In genomic region chr1:109901508-109902145, GRCh38 we compare ENCODE assay signal across 1 cellular context.
TF ChIP-seq lines count a peak whose summit lies in the region.

No MANE protein-coding gene starts in this region.

TF ChIP-seq in K562, 482 proteins besides CTCF, POLR2A, EP300 and RAD21 (continued from another document and continues in another):
- TF ChIP-seq THRA (IDR thresholded peaks at IDR 0.05), result no peak
- TF ChIP-seq ZC3H11A (IDR thresholded peaks at IDR 0.05; ENCODE audit: low read depth, low read length), result no peak
- peak; percentile 65; the same call in 1 of the 2 replicates for TF ChIP-seq ADNP (tag; IDR thresholded peaks at IDR 0.05)
- no peak for TF ChIP-seq GTF3C2 (IDR thresholded peaks at IDR 0.05; ENCODE audit: borderline replicate concordance, extremely low read depth, insufficient read length)
- TF ChIP-seq ZNF444 (CRISPR knock-in tag; IDR thresholded peaks at IDR 0.05), result no peak
- TF ChIP-seq XRCC4 (IDR thresholded peaks at IDR 0.05; ENCODE audit: extremely low read depth, insufficient read depth, insufficient read length), result no peak
- TF ChIP-seq ZBED1 (IDR thresholded peaks at IDR 0.05), result no peak
- no peak for TF ChIP-seq PCBP2 (IDR thresholded peaks at IDR 0.05; ENCODE audit: low read depth, low read length, poor library complexity, severe bottlenecking)
- TF ChIP-seq SP2 (IDR thresholded peaks at IDR 0.05; ENCODE audit: extremely low read depth, low read depth, low read length, poor library complexity, severe bottlenecking), result no peak
- TF ChIP-seq ZNF644 (tag; IDR thresholded peaks at IDR 0.05; ENCODE audit: low read depth), result peak; percentile 49
- no peak for TF ChIP-seq ZNF551 (CRISPR knock-in tag; IDR thresholded peaks at IDR 0.05)
- peak; percentile 20; the same call in 1 of the 2 replicates for TF ChIP-seq E2F3 (CRISPR knock-in tag; IDR thresholded peaks at IDR 0.05)
- no peak for TF ChIP-seq SRSF7 (optimal IDR thresholded peaks at IDR 0.05; ENCODE audit: low read depth, low read length)
- TF ChIP-seq CGGBP1 (CRISPR knock-in tag; IDR thresholded peaks at IDR 0.05), result no peak
- TF ChIP-seq HNRNPLL (IDR thresholded peaks at IDR 0.05; ENCODE audit: low read depth, low read length, poor library complexity, severe bottlenecking), result no peak
- no peak for TF ChIP-seq ZNF518B (CRISPR knock-in tag; IDR thresholded peaks at IDR 0.05)
- TF ChIP-seq MAX (CRISPR knock-in tag; IDR thresholded peaks at IDR 0.05), result 0 out of 2 replicates have a peak, but pooled peaks have one; percentile 17
- no peak for TF ChIP-seq NR4A1 (CRISPR knock-in tag; IDR thresholded peaks at IDR 0.05)
- TF ChIP-seq NR4A1 (tag; IDR thresholded peaks at IDR 0.05), result peak; percentile 89; the same call in 1 of the 2 replicates
- TF ChIP-seq CBX5 (IDR thresholded peaks at IDR 0.05; ENCODE audit: borderline replicate concordance, low read depth), result no peak
- no peak for TF ChIP-seq U2AF2 (optimal IDR thresholded peaks at IDR 0.05; ENCODE audit: low read depth, low read length)
- no peak for TF ChIP-seq WHSC1 (IDR thresholded peaks at IDR 0.05; ENCODE audit: low read length)
- TF ChIP-seq PHTF2 (CRISPR knock-in tag; IDR thresholded peaks at IDR 0.05), result 0 out of 2 replicates have a peak, but pooled peaks have one; percentile 5
- TF ChIP-seq ZNF316 (IDR thresholded peaks at IDR 0.05), result no peak
- TF ChIP-seq ZBTB49 (CRISPR knock-in tag; IDR thresholded peaks at IDR 0.05; ENCODE audit: borderline replicate concordance), result no peak
- peak; percentile 37; the same call in 1 of the 2 replicates for TF ChIP-seq BCOR (IDR thresholded peaks at IDR 0.05)
- no peak for TF ChIP-seq ZNF507 (tag; conservative IDR thresholded peaks at IDR 0.05)
- no peak for TF ChIP-seq ZNF184 (CRISPR knock-in tag; IDR thresholded peaks at IDR 0.05)
- 0 out of 2 replicates have a peak, but pooled peaks have one; percentile 14 for TF ChIP-seq HOMEZ (CRISPR knock-in tag; IDR thresholded peaks at IDR 0.05)
- TF ChIP-seq RFX7 (CRISPR knock-in tag; IDR thresholded peaks at IDR 0.05), result no peak
- TF ChIP-seq ELK1 (CRISPR knock-in tag; IDR thresholded peaks at IDR 0.05), result no peak
- TF ChIP-seq MNT (conservative IDR thresholded peaks at IDR 0.05), result peak in 1 of 2 experiments; percentile 59; a peak in 3 of 4 replicates
- TF ChIP-seq FOXP1 (CRISPR knock-in tag; IDR thresholded peaks at IDR 0.05), result no peak
- peak; percentile 89 for TF ChIP-seq FOXJ2 (tag; IDR thresholded peaks at IDR 0.05)
- TF ChIP-seq ZFP36 (IDR thresholded peaks at IDR 0.05; ENCODE audit: low read depth, low read length, partially characterized antibody), result no peak
- TF ChIP-seq ZC3H8 (IDR thresholded peaks at IDR 0.05), result no peak
- peak; percentile 77 for TF ChIP-seq L3MBTL2 (IDR thresholded peaks at IDR 0.05)
- no peak for TF ChIP-seq BMI1 (IDR thresholded peaks at IDR 0.05; ENCODE audit: low read length)
- TF ChIP-seq ZBTB17 (CRISPR knock-in tag; IDR thresholded peaks at IDR 0.05), result 0 out of 2 replicates have a peak, but pooled peaks have one; percentile 24
- TF ChIP-seq TOE1 (IDR thresholded peaks at IDR 0.05; ENCODE audit: borderline replicate concordance), result peak; percentile 94
- no peak for TF ChIP-seq TOE1 (CRISPR knock-in tag; IDR thresholded peaks at IDR 0.05; ENCODE audit: borderline replicate concordance, low read depth)
- peak; percentile 97 for TF ChIP-seq JUN (IDR thresholded peaks at IDR 0.05; ENCODE audit: borderline replicate concordance, low read depth, low read length)
- no peak for TF ChIP-seq JUN (CRISPR knock-in tag; IDR thresholded peaks at IDR 0.05; ENCODE audit: borderline replicate concordance)
- no peak for TF ChIP-seq XRCC5 (IDR thresholded peaks at IDR 0.05; ENCODE audit: low read depth, low read length)
- TF ChIP-seq ZNF347 (CRISPR knock-in tag; IDR thresholded peaks at IDR 0.05; ENCODE audit: low read depth), result no peak
- TF ChIP-seq PHB (CRISPR knock-in tag; IDR thresholded peaks at IDR 0.05), result no peak
- TF ChIP-seq ZNF395 (CRISPR knock-in tag; IDR thresholded peaks at IDR 0.05), result peak; percentile 80; the same call in 1 of the 2 replicates
- no peak for TF ChIP-seq ZNF436 (CRISPR knock-in tag; IDR thresholded peaks at IDR 0.05)
- no peak for TF ChIP-seq GABPB1 (CRISPR knock-in tag; IDR thresholded peaks at IDR 0.05)
- TF ChIP-seq NFE2 (IDR thresholded peaks at IDR 0.05; ENCODE audit: low read depth), result peak; percentile 58
- no peak for TF ChIP-seq TCF3 (CRISPR knock-in tag; IDR thresholded peaks at IDR 0.05)
- no peak for TF ChIP-seq ZNF146 (CRISPR knock-in tag; IDR thresholded peaks at IDR 0.05; ENCODE audit: unreplicated experiment)
- no peak for TF ChIP-seq ETV5 (CRISPR knock-in tag; IDR thresholded peaks at IDR 0.05; ENCODE audit: low read depth)
- TF ChIP-seq ZNF354B (CRISPR knock-in tag; IDR thresholded peaks at IDR 0.05), result no peak
- no peak for TF ChIP-seq GTF2E2 (tag; IDR thresholded peaks at IDR 0.05)
